ENCODE assay signal across 9 cellular contexts in the genomic region with DNA sequence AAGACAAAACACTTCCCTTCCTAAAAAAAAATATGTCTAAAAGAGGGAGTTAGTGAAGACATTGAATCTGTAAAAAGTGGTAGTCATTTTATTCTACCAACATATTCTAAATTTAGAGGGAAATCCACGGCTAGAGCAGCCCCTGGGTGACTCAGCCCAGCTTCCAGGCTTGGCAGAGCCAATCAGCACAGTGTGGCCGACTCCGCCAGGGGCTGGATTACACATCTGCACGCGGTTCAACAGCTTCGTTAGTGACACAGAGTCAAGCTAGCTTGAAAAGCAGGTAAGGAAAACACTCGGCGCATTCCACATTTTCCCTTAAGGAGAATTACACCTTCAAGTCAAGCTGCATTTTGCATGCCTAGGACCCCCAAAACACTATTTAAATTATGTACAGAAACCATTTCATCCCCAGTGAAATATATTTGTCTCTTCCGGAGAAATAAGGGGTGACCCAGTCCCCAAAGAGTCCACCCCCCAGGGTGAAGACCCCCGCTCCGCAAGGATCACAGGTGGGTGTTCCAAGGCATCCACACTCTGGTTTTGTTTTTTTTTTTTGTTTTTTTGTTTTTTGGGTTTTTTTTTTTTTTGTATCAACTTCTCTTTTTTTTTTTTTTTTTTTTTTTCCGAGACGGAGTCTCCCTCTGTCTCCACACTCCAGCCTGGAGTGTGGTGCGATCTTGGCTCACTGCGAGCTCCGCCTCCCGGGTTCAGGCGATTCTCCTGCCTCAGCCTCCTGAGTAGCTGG. TPM values are rescaled to one million over a fixed set of nuclear protein-coding genes. Genes with fewer than 3 reads are reported as not detected.
DNase-seq lines count a peak whose midpoint lies in the region; ATAC-seq and TF ChIP-seq lines count a peak whose summit lies in the region.
"Had no signal": no experiment of that assay in that cellular context is flagged by ENCODE, and none has a peak within 500 bp of the region (broad histone marks: within the 10 kb centered on the region; RNA-seq: fewer than 3 reads in every experiment).

No MANE protein-coding gene starts in this region.

- no peaks in the 10 kb centered on the region for H3K9me3 Mint-ChIP-seq in CD8-positive, alpha-beta memory T cell
- peaks cover 15% of the 10 kb centered on the region for H3K9me3 Mint-ChIP-seq in endodermal cell

- peak overlapping the region in 2 of 8 donors; percentile 29 to 64 for H3K27ac Mint-ChIP-seq in CD8-positive, alpha-beta memory T cell
- no peak overlapping the region for H3K27ac Mint-ChIP-seq in endodermal cell

- H3K9me3 ChIP-seq in CD8-positive, alpha-beta memory T cell (ENCODE audit: low read length) = no peaks in the 10 kb centered on the region
- peaks cover 7% of the 10 kb centered on the region for H3K9me3 ChIP-seq in endodermal cell (ENCODE audit: control insufficient read depth, low read length)

- no peak for ATAC-seq in GM19463 (IDR thresholded peaks at IDR 0.05; ENCODE audit: unreplicated experiment)

- no peak for TF ChIP-seq CTCF in endodermal cell (conservative IDR thresholded peaks at IDR 0.05)

- CTCF ChIA-PET in CD8-positive, alpha-beta memory T cell (lab: Charles Lee) = interaction anchor here (0.7 kb wide), 1 partner anchor 45 kb away, joined by 3 read pairs; no protein-coding TSS in a partner anchor

- H3K36me3 ChIP-seq in CD8-positive, alpha-beta memory T cell (ENCODE audit: insufficient read depth, low read length) = no peaks in the 10 kb centered on the region
- H3K36me3 ChIP-seq in endodermal cell (ENCODE audit: control insufficient read depth, insufficient read depth, low read length) = no peaks in the 10 kb centered on the region

- peaks cover 0 to 3% (median 1%) of the 10 kb centered on the region in 3 donors for H3K36me3 Mint-ChIP-seq in CD8-positive, alpha-beta memory T cell
- H3K36me3 Mint-ChIP-seq in endodermal cell (ENCODE audit: low read depth) = peaks cover 4% of the 10 kb centered on the region

- no peak overlapping the region for H3K9ac ChIP-seq in endodermal cell (ENCODE audit: extremely low read depth, low read length, poor library complexity, severe bottlenecking)

- H3K4me1 ChIP-seq in CD8-positive, alpha-beta memory T cell (ENCODE audit: insufficient read depth, low read length) = peaks cover 14% of the 10 kb centered on the region
- no peaks in the 10 kb centered on the region for H3K4me1 ChIP-seq in endodermal cell (ENCODE audit: control insufficient read depth, insufficient read depth, low read length)

- H3K4me3 ChIP-seq in CD8-positive, alpha-beta memory T cell (ENCODE audit: low read length) = no peak overlapping the region
- H3K4me3 ChIP-seq in endodermal cell (ENCODE audit: low read length) = peak overlapping the region; percentile 40

- no peak overlapping the region for H3K27ac ChIP-seq in CD8-positive, alpha-beta memory T cell (ENCODE audit: low read depth, low read length)
- no peak overlapping the region for H3K27ac ChIP-seq in endodermal cell (ENCODE audit: low read depth, low read length)

- peaks cover 3 to 7% of the 10 kb centered on the region in 2 donors for H3K27me3 Mint-ChIP-seq in CD8-positive, alpha-beta memory T cell
- no peaks in the 10 kb centered on the region for H3K27me3 Mint-ChIP-seq in endodermal cell (ENCODE audit: insufficient read depth)

- H3K27me3 ChIP-seq in CD8-positive, alpha-beta memory T cell (ENCODE audit: insufficient read depth, low read length, poor library complexity, severe bottlenecking) = no peaks in the 10 kb centered on the region
- H3K27me3 ChIP-seq in endodermal cell (ENCODE audit: control insufficient read depth, insufficient read depth, low read length, poor library complexity, severe bottlenecking) = no peaks in the 10 kb centered on the region

- WGBS in endodermal cell (ENCODE audit: insufficient coverage in 1 of 2, insufficient read length in 1 of 2), 2 experiments = 85 to 92% methylated on average over 11 to 18 of the region's 18 CpGs

- no peak for DNase-seq in CD8-positive, alpha-beta memory T cell
- DNase-seq in NOMO-1 (lab: John Stamatoyannopoulos, UW; ENCODE audit: unreplicated experiment in 2 of 2) = peak; percentile 64 to 86
- DNase-seq in endodermal cell = no peak
- peak; percentile 54 for DNase-seq in non-pigmented ciliary epithelial cell (ENCODE audit: low read depth)
- DNase-seq in NCI-H2081 treated with DMSO at 0.1 percent for 48 hours (lab: John Stamatoyannopoulos, UW) = no peak
- no peak for DNase-seq in activated CD4-positive, CD25-positive, alpha-beta regulatory T cell treated with anti-CD3 and anti-CD28 coated beads, Interleukin-2, amount 50 U/mL, for 72 hours
- no peak for DNase-seq in NCI-H1930 (lab: John Stamatoyannopoulos, UW)
- DNase-seq: activated gamma-delta T cell had no signal

- POLR2A ChIA-PET in CD8-positive, alpha-beta memory T cell (lab: Charles Lee) = no interaction called here

- H3K4me3 Mint-ChIP-seq in CD8-positive, alpha-beta memory T cell = peak overlapping the region; percentile 20 to 84 (median 41)
- no peak overlapping the region for H3K4me3 Mint-ChIP-seq in endodermal cell

- H3K4me1 Mint-ChIP-seq in CD8-positive, alpha-beta memory T cell = peaks cover 7 to 22% (median 14%) of the 10 kb centered on the region in 3 donors
- peaks cover 37% of the 10 kb centered on the region for H3K4me1 Mint-ChIP-seq in endodermal cell

RNA-seq across cellular contexts. Expression of gene ARID1B, which starts 58.4 kb away (rescaled TPM):
- total RNA-seq in CD8-positive, alpha-beta memory T cell = 10 to 100 TPM; 53.0 to 57.9 TPM
- polyA plus RNA-seq in CD8-positive, alpha-beta memory T cell = 19.1 TPM
- total RNA-seq in endodermal cell = 100 to 1,000 TPM in 1 of 2 donors, 10 to 100 TPM in 1; 74.0 to 110 TPM
- 44.9 TPM for polyA plus RNA-seq in endodermal cell (2013, experiment 1 of 2)
- polyA plus RNA-seq in endodermal cell (2013, experiment 2 of 2) = 47.0 TPM

Comparison
In these comparisons a context has a peak if more than half of its experiments do, and no peak if none do; other contexts are left out.
1. DNase-seq: peak in NOMO-1 (2 of 2) and non-pigmented ciliary epithelial cell (single experiment); none in CD8-positive, alpha-beta memory T cell (0 of 5), endodermal cell (single experiment), NCI-H2081 treated with DMSO at 0.1 percent for 48 hours (single experiment), activated CD4-positive, CD25-positive, alpha-beta regulatory T cell treated with anti-CD3 and anti-CD28 coated beads, Interleukin-2, amount 50 U/mL, for 72 hours (single experiment) and NCI-H1930 (0 of 2).